9 cellular contexts compared by ENCODE assay signal in the genomic region with DNA sequence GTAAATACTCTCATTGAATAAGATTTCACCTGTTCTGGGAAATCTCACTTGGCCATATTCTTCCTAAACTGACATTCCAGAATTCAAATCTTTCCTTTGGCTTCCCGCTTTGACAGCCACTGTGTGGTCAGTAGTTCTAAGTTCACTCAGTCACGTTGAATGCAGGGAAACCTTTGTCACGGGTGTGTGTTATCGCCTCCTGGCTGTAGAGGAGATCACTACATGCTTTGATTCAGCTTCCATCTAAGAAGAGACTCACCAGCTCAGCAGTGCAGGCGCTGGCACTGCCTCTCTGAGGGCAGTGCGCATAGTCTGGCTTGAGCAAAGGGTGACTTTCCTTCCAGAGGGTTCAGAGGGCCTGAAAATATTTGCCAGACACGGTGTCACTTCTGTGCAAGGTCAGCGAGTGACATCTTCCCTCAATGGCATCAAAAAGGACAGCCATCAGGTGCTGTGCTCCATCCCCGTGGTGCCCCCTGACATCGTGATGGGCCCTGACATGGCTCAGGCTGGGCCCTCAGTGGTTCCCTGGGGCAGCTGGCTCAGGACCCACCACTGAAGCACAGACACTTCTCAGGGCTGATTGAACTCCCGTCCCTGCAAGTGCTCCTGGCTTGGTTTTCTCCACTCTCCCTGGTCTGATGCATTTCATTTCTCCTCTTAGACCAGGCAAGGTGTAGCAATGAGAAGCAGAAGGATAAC.
A peak's percentile ranks its signal among the peaks of the same experiment; 100 is the strongest.
DNase-seq lines count a peak whose midpoint lies in the region; ATAC-seq, FAIRE-seq and TF ChIP-seq lines count a peak whose summit lies in the region.
"Had no signal": no experiment of that assay in that cellular context is flagged by ENCODE, and none has a peak within 500 bp of the region (broad histone marks: within the 10 kb centered on the region; RNA-seq: fewer than 3 reads in every experiment).

No MANE protein-coding gene starts in this region.

- H3K36me3 Mint-ChIP-seq in Caco-2 (ENCODE audit: insufficient read depth, unreplicated experiment) (no peaks in the 10 kb centered on the region), astrocyte (ENCODE audit: low read depth, unreplicated experiment) (no peaks in the 10 kb centered on the region)
- no peaks in the 10 kb centered on the region for H3K36me3 Mint-ChIP-seq in activated CD4-positive, alpha-beta memory T cell treated with anti-CD3 and anti-CD28 coated beads, Interleukin-2, amount 10 ng/mL, durations not matched to agents 7 days and 5 days (ENCODE audit: low read depth)
- H3K36me3 Mint-ChIP-seq: activated naive CD8-positive, alpha-beta T cell had no signal

- H3K9me3 ChIP-seq in Caco-2: no peaks in the 10 kb centered on the region
- H3K9me3 ChIP-seq in HCT116 (ENCODE audit: control insufficient read depth in 1 of 2, insufficient read depth in 1 of 2, low read depth in 1 of 2, low read length in 2 of 2): no peaks in the 10 kb centered on the region
- no peaks in the 10 kb centered on the region for H3K9me3 ChIP-seq in astrocyte (ENCODE audit: insufficient read depth, low read depth, low read length)
- no peaks in the 10 kb centered on the region for H3K9me3 ChIP-seq in liver (ENCODE audit: control insufficient read depth in 4 of 4, low read length in 3 of 4)

- H3K9ac ChIP-seq in HCT116 (ENCODE audit: low read length) (no peak overlapping the region), astrocyte (ENCODE audit: low read length) (no peak overlapping the region), liver (ENCODE audit: low read depth in 1 of 2, low read length in 2 of 2) (no peak overlapping the region)

- H3K4me3 ChIP-seq in Caco-2 (ENCODE audit: low read depth, low read length) (no peak overlapping the region), HCT116 (replicated peaks in 1 of 2; ENCODE audit: low read depth in 1 of 2, low read length in 2 of 2) (no peak overlapping the region), astrocyte (ENCODE audit: insufficient read depth, low read depth, low read length) (no peak overlapping the region), liver (ENCODE audit: low read depth in 1 of 3, low read length in 3 of 3) (no peak overlapping the region)

- no peak for FAIRE-seq in astrocyte (lab: Jason Lieb, UNC)

- H4K20me1 ChIP-seq in HCT116 (ENCODE audit: insufficient read depth) (no peaks in the 10 kb centered on the region), astrocyte (ENCODE audit: insufficient read depth, low read length) (no peaks in the 10 kb centered on the region)

- peaks cover 4% of the 10 kb centered on the region for H3K4me1 Mint-ChIP-seq in Caco-2 (ENCODE audit: low read depth, unreplicated experiment)
- peaks cover 4% of the 10 kb centered on the region for H3K4me1 Mint-ChIP-seq in astrocyte (ENCODE audit: low read depth, unreplicated experiment)
- H3K4me1 Mint-ChIP-seq in activated CD4-positive, alpha-beta memory T cell treated with anti-CD3 and anti-CD28 coated beads, Interleukin-2, amount 10 ng/mL, durations not matched to agents 7 days and 5 days: no peaks in the 10 kb centered on the region

- DNase-seq in Caco-2 (peak in 1 of 2 experiments; percentile 45), HCT116 (ENCODE audit: low read depth, low spot score) (no peak), astrocyte (ENCODE audit: low read depth) (no peak), T-helper 2 cell (no peak), middle frontal gyrus (ENCODE audit: extremely low spot score, low spot score) (no peak), medulla oblongata (ENCODE audit: extremely low spot score) (no peak)
- DNase-seq in activated CD4-positive, alpha-beta memory T cell treated with anti-CD3 and anti-CD28 coated beads, Interleukin-2, amount 10 ng/mL, durations not matched to agents 7 days and 5 days: no peak

- intact Hi-C loops in Caco-2 (cut with micrococcal nuclease; ENCODE audit: unreplicated experiment) (loop anchor here (10.0 kb wide), 1 partner anchor 1022 kb away; no protein-coding TSS in a partner anchor), HCT116 (cut with micrococcal nuclease) (no loop called here)

- H3K4me2 ChIP-seq in HCT116 (ENCODE audit: low read length) (no peak overlapping the region), astrocyte (ENCODE audit: low read length) (no peak overlapping the region)

- H3K27me3 Mint-ChIP-seq in Caco-2 (ENCODE audit: insufficient read depth, unreplicated experiment): peaks cover 3% of the 10 kb centered on the region
- H3K27me3 Mint-ChIP-seq in astrocyte (ENCODE audit: low read depth, unreplicated experiment): no peaks in the 10 kb centered on the region
- H3K27me3 Mint-ChIP-seq in activated CD4-positive, alpha-beta memory T cell treated with anti-CD3 and anti-CD28 coated beads, Interleukin-2, amount 10 ng/mL, durations not matched to agents 7 days and 5 days: no peaks in the 10 kb centered on the region

- BruUV-seq in Caco-2 (replicated peaks; lab: Mats Ljungman, UMichigan) (no TSS peak), HCT116 (replicated peaks; lab: Mats Ljungman, UMichigan) (no TSS peak)

- no peak overlapping the region for H3K4me3 Mint-ChIP-seq in Caco-2 (ENCODE audit: unreplicated experiment)
- H3K4me3 Mint-ChIP-seq in astrocyte (ENCODE audit: unreplicated experiment): no peak overlapping the region
- no peak overlapping the region for H3K4me3 Mint-ChIP-seq in activated CD4-positive, alpha-beta memory T cell treated with anti-CD3 and anti-CD28 coated beads, Interleukin-2, amount 10 ng/mL, durations not matched to agents 7 days and 5 days
- H3K4me3 Mint-ChIP-seq: activated naive CD8-positive, alpha-beta T cell had no signal

- H3K27ac ChIP-seq in HCT116 (ENCODE audit: low read depth, low read length) (no peak overlapping the region), astrocyte (ENCODE audit: low read depth, low read length) (no peak overlapping the region), liver (ENCODE audit: low read depth in 1 of 2, low read length in 2 of 2) (peak overlapping the region; percentile 17 to 23)

- POLR2A ChIA-PET in Caco-2 (lab: Charles Lee) (no interaction called here), HCT116 (lab: Charles Lee) (no interaction called here)
- POLR2A ChIA-PET in activated CD4-positive, alpha-beta memory T cell treated with anti-CD3 and anti-CD28 coated beads, Interleukin-2, amount 10 ng/mL, durations not matched to agents 7 days and 5 days (lab: Charles Lee): no interaction called here

- ATAC-seq in HCT116: peak; percentile 67

- CTCF ChIA-PET in Caco-2 (lab: Charles Lee) (interaction anchor here (1.2 to 1.7 kb wide), 2 partner anchors 10 to 23 kb away, joined by 4 to 10 read pairs; no protein-coding TSS in a partner anchor), HCT116 (lab: Charles Lee) (interaction anchor here (0.6 to 2.6 kb wide), 4 partner anchors 8 to 953 kb away, joined by 3 to 8 read pairs (median 6); no protein-coding TSS in a partner anchor)
- CTCF ChIA-PET in activated CD4-positive, alpha-beta memory T cell treated with anti-CD3 and anti-CD28 coated beads, Interleukin-2, amount 10 ng/mL, durations not matched to agents 7 days and 5 days (lab: Charles Lee): interaction anchor here (0.7 to 3.0 kb wide), 4 partner anchors 8 to 75 kb away, joined by 3 to 10 read pairs (median 6); no protein-coding TSS in a partner anchor

- 64% methylated on average over 11 of the region's 11 CpGs for WGBS in liver

- H2AFZ ChIP-seq in HCT116 (ENCODE audit: low read depth, low read length, poor library complexity, severe bottlenecking) (no peak overlapping the region), astrocyte (ENCODE audit: low read depth, low read length) (no peak overlapping the region)

- no peak for TF ChIP-seq RAD21 in HCT116 (IDR thresholded peaks at IDR 0.05; ENCODE audit: low read depth)
- no peak for TF ChIP-seq RAD21 in liver (IDR thresholded peaks at IDR 0.05)

- H3K9me2 ChIP-seq in HCT116 (ENCODE audit: insufficient read depth): no peaks in the 10 kb centered on the region

- H3K27ac Mint-ChIP-seq in Caco-2 (ENCODE audit: unreplicated experiment) (no peak overlapping the region), astrocyte (ENCODE audit: unreplicated experiment) (no peak overlapping the region)
- no peak overlapping the region for H3K27ac Mint-ChIP-seq in activated CD4-positive, alpha-beta memory T cell treated with anti-CD3 and anti-CD28 coated beads, Interleukin-2, amount 10 ng/mL, durations not matched to agents 7 days and 5 days
- H3K27ac Mint-ChIP-seq: activated naive CD8-positive, alpha-beta T cell had no signal

- RAD21 ChIA-PET in HCT116 (lab: Charles Lee; ENCODE audit: low non-redundant PET in 1 of 2, low total read pairs in 2 of 2, uncharacterized antibody in 2 of 2, unreplicated experiment in 2 of 2): no interaction called here

- TF ChIP-seq CTCF in Caco-2 (IDR thresholded peaks at IDR 0.05; ENCODE audit: insufficient read depth in 1 of 2, low read depth in 1 of 2, low read length in 1 of 2, severe bottlenecking in 1 of 2, unreplicated experiment in 1 of 2) (peak; percentile 51 to 58), HCT116 (IDR thresholded peaks at IDR 0.05 in 2 of 3, conservative IDR thresholded peaks at IDR 0.05 in 1 of 3; ENCODE audit: borderline replicate concordance in 1 of 3, insufficient read depth in 1 of 3, low read depth in 2 of 3, low read length in 2 of 3) (peak in 2 of 3 experiments; percentile 43; a peak in 4 of 6 replicates), astrocyte (IDR thresholded peaks at IDR 0.05; ENCODE audit: insufficient read depth, low read depth, low read length) (peak; percentile 38), liver (IDR thresholded peaks at IDR 0.05; ENCODE audit: low read depth, low read length, missing input control) (no peak)

- 0 out of 2 replicates have a peak, but pooled peaks cover 2% of the 10 kb centered on the region for H3K27me3 ChIP-seq in Caco-2 (replicated peaks; ENCODE audit: control insufficient read depth, insufficient read depth, low read length)
- H3K27me3 ChIP-seq in HCT116 (ENCODE audit: insufficient read depth, low read length): no peaks in the 10 kb centered on the region
- H3K27me3 ChIP-seq in astrocyte (ENCODE audit: insufficient read depth, low read length): no peaks in the 10 kb centered on the region
- peaks cover 0 to 7% (median 0%) of the 10 kb centered on the region in 4 donors for H3K27me3 ChIP-seq in liver (ENCODE audit: control insufficient read depth in 4 of 4, insufficient read depth in 4 of 4, low read length in 3 of 4)

- H3K4me1 ChIP-seq in Caco-2 (no peaks in the 10 kb centered on the region), HCT116 (ENCODE audit: control insufficient read depth in 1 of 2, insufficient read depth in 2 of 2, low read length in 2 of 2) (no peaks in the 10 kb centered on the region), astrocyte (ENCODE audit: insufficient read depth, low read length) (no peaks in the 10 kb centered on the region), liver (ENCODE audit: control insufficient read depth in 4 of 4, insufficient read depth in 4 of 4, low read length in 3 of 4) (no peaks in the 10 kb centered on the region)

- no peak for TF ChIP-seq POLR2A in HCT116 (IDR thresholded peaks at IDR 0.05; ENCODE audit: borderline replicate concordance, extremely low read depth, insufficient read depth, insufficient read length)

- no peaks in the 10 kb centered on the region for H3K9me3 Mint-ChIP-seq in Caco-2 (ENCODE audit: unreplicated experiment)
- no peaks in the 10 kb centered on the region for H3K9me3 Mint-ChIP-seq in astrocyte (ENCODE audit: unreplicated experiment)
- H3K9me3 Mint-ChIP-seq in activated CD4-positive, alpha-beta memory T cell treated with anti-CD3 and anti-CD28 coated beads, Interleukin-2, amount 10 ng/mL, durations not matched to agents 7 days and 5 days: no peaks in the 10 kb centered on the region

- H3K36me3 ChIP-seq in Caco-2 (ENCODE audit: control insufficient read depth, insufficient read depth, low read length) (no peaks in the 10 kb centered on the region), HCT116 (ENCODE audit: control insufficient read depth in 1 of 2, insufficient read depth in 2 of 2, low read length in 2 of 2) (no peaks in the 10 kb centered on the region), astrocyte (ENCODE audit: insufficient read depth, low read length) (no peaks in the 10 kb centered on the region), liver (ENCODE audit: control insufficient read depth in 4 of 4, insufficient read depth in 3 of 4, low read depth in 1 of 4, low read length in 3 of 4) (no peaks in the 10 kb centered on the region)

- no peaks in the 10 kb centered on the region for H3K79me2 ChIP-seq in HCT116 (ENCODE audit: insufficient read depth, low read length)
- no peaks in the 10 kb centered on the region for H3K79me2 ChIP-seq in astrocyte (ENCODE audit: insufficient read depth, low read length)

Comparison
In these comparisons a context has a peak if more than half of its experiments do, and no peak if none do; other contexts are left out.
1. H3K27ac ChIP-seq: peak in liver (2 of 2); none in HCT116 (single experiment) and astrocyte (single experiment).